ENCODE assay signal across 20 cellular contexts in genomic region chr16:62891-63290, GRCh38. TPM values are rescaled to one million over a fixed set of nuclear protein-coding genes. Genes with fewer than 3 reads are reported as not detected.
DNase-seq lines count a peak whose midpoint lies in the region; ATAC-seq and TF ChIP-seq lines count a peak whose summit lies in the region.
"Had no signal": no experiment of that assay in that cellular context is flagged by ENCODE, and none has a peak within 500 bp of the region (broad histone marks: within the 10 kb centered on the region; RNA-seq: fewer than 3 reads in every experiment).

No MANE protein-coding gene starts in this region.

- peaks cover 46% of the 10 kb centered on the region for H3K79me2 ChIP-seq in osteoblast (ENCODE audit: insufficient read depth, low read length)

- TF ChIP-seq CTCF in left ventricle myocardium inferior (IDR thresholded peaks at IDR 0.05; ENCODE audit: borderline replicate concordance): no peak
- no peak for TF ChIP-seq CTCF in GM06990 (IDR thresholded peaks at IDR 0.05; ENCODE audit: insufficient read depth, low read length, poor library complexity, severe bottlenecking)
- TF ChIP-seq CTCF in osteoblast (IDR thresholded peaks at IDR 0.05; ENCODE audit: extremely low read depth, low read depth, low read length): no peak

- no peaks in the 10 kb centered on the region for H3K9me3 ChIP-seq in left ventricle myocardium inferior (replicated peaks)
- H3K9me3 ChIP-seq in osteoblast (ENCODE audit: low read depth, low read length): no peaks in the 10 kb centered on the region
- H3K9me3 ChIP-seq: A549; BE2C; BLaER1 treated with 17β-estradiol and CSF1 and Interleukin-3, amounts not matched to agents 10 nM and 100 nM had no signal

- no peaks in the 10 kb centered on the region for H3K27me3 ChIP-seq in left ventricle myocardium inferior (ENCODE audit: low read depth)
- no peaks in the 10 kb centered on the region for H3K27me3 ChIP-seq in GM06990 (replicated peaks; ENCODE audit: control insufficient read depth, insufficient read depth, low read length)
- H3K27me3 ChIP-seq in osteoblast (ENCODE audit: insufficient read depth, low read length): no peaks in the 10 kb centered on the region
- H3K27me3 ChIP-seq: BLaER1 treated with 17β-estradiol and CSF1 and Interleukin-3, amounts not matched to agents 10 nM and 100 nM had no signal

- H3K36me3 ChIP-seq in left ventricle myocardium inferior (peaks cover 69% of the 10 kb centered on the region), GM06990 (ENCODE audit: control insufficient read depth, insufficient read depth, low read length) (peaks cover 6% of the 10 kb centered on the region), osteoblast (ENCODE audit: insufficient read depth, low read length) (peaks cover 60% of the 10 kb centered on the region)
- H3K36me3 ChIP-seq: BE2C had no signal

- H3K4me1 ChIP-seq in left ventricle myocardium inferior (peaks cover 33% of the 10 kb centered on the region), osteoblast (ENCODE audit: insufficient read depth, low read length) (no peaks in the 10 kb centered on the region)
- H3K4me1 ChIP-seq: A549, BE2C had no signal

- peak; percentile 15 for DNase-seq in left cardiac atrium
- no peak for DNase-seq in left ventricle myocardium inferior
- DNase-seq in GM06990 (ENCODE audit: extremely low read depth, insufficient read length): peak; percentile 5
- DNase-seq in sciatic nerve (ENCODE audit: low spot score): peak; percentile 57
- DNase-seq in NCI-H774 (lab: John Stamatoyannopoulos, UW): no peak
- no peak for DNase-seq in osteoblast (ENCODE audit: insufficient read length, low spot score, missing footprints)
- DNase-seq: 8988T; ACHN; AML-193; BE2C; CD4-positive, alpha-beta T cell; DMS 273 treated with DMSO at 0.1 percent for 48 hours; DMS79; EL; GDM1; H9 had no signal

- no peak for ATAC-seq in left cardiac atrium
- ATAC-seq in sciatic nerve: no peak
- ATAC-seq: A549, GM23338, HCT116 had no signal

- H3K4me3 ChIP-seq in left ventricle myocardium inferior (no peak overlapping the region), GM06990 (replicated peaks; ENCODE audit: low read depth, low read length) (no peak overlapping the region), osteoblast (ENCODE audit: insufficient read depth, low read length) (no peak overlapping the region)
- H3K4me3 ChIP-seq: A549; BLaER1 treated with 17β-estradiol and CSF1 and Interleukin-3, amounts not matched to agents 10 nM and 100 nM; GM23338 had no signal

- peaks cover 47% of the 10 kb centered on the region for H4K20me1 ChIP-seq in osteoblast (ENCODE audit: insufficient read depth, low read length)

- intact Hi-C loops in left cardiac atrium (cut with DNase I) (no loop called here), left ventricle myocardium inferior (cut with micrococcal nuclease) (no loop called here), sciatic nerve (cut with DNase I) (no loop called here)

- no peak overlapping the region for H3K27ac ChIP-seq in left ventricle myocardium inferior (replicated peaks)
- H3K27ac ChIP-seq in osteoblast (ENCODE audit: low read depth, low read length): no peak overlapping the region
- H3K27ac ChIP-seq: A549; BLaER1 treated with 17β-estradiol and CSF1 and Interleukin-3, amounts not matched to agents 10 nM and 100 nM had no signal

- H2AFZ ChIP-seq in osteoblast (ENCODE audit: low read length): no peak overlapping the region
- H2AFZ ChIP-seq: GM23338 had no signal

- H3K4me2 ChIP-seq in osteoblast (ENCODE audit: insufficient read depth, low read length): no peak overlapping the region
- H3K4me2 ChIP-seq: A549, GM23338 had no signal

RNA-seq across cellular contexts. Expression of gene SNRNP25, which starts 9.3 kb away (rescaled TPM):
- total RNA-seq in left cardiac atrium (10 to 100 TPM; 54.7 to 56.9 TPM), left ventricle myocardium inferior (71.2 TPM), sciatic nerve (8.7 TPM), osteoblast (9.4 and 14.5 TPM in 2 replicates)

RNA-seq across cellular contexts. Expression of gene POLR3K, which starts 9.5 kb away (rescaled TPM):
- total RNA-seq in left cardiac atrium (10 to 100 TPM; 11.4 to 11.7 TPM), left ventricle myocardium inferior (11.7 TPM), sciatic nerve (7.1 TPM), osteoblast (1.4 and 2.1 TPM in 2 replicates)

RNA-seq across cellular contexts. Expression of gene RHBDF1, which starts 9.5 kb away (rescaled TPM):
- total RNA-seq in left cardiac atrium (10 to 100 TPM; 15.5 to 22.1 TPM), left ventricle myocardium inferior (24.4 TPM), sciatic nerve (116 TPM), osteoblast (32.2 and 39.5 TPM in 2 replicates)

RNA-seq across cellular contexts. Expression of gene MPG, which starts 15.1 kb away (rescaled TPM):
- total RNA-seq in left cardiac atrium (10 to 100 TPM; 29.9 to 40.2 TPM), left ventricle myocardium inferior (44.5 TPM), sciatic nerve (35.0 TPM), osteoblast (180 and 189 TPM in 2 replicates)

Comparison
In these comparisons a context has a peak if more than half of its experiments do, and no peak if none do; other contexts are left out.
1. DNase-seq: peak in left cardiac atrium (single experiment), GM06990 (single experiment) and sciatic nerve (single experiment); none in left ventricle myocardium inferior (single experiment), NCI-H774 (single experiment) and osteoblast (single experiment).